Comparison of ENCODE assay signal across 8 cellular contexts in the genomic region with DNA sequence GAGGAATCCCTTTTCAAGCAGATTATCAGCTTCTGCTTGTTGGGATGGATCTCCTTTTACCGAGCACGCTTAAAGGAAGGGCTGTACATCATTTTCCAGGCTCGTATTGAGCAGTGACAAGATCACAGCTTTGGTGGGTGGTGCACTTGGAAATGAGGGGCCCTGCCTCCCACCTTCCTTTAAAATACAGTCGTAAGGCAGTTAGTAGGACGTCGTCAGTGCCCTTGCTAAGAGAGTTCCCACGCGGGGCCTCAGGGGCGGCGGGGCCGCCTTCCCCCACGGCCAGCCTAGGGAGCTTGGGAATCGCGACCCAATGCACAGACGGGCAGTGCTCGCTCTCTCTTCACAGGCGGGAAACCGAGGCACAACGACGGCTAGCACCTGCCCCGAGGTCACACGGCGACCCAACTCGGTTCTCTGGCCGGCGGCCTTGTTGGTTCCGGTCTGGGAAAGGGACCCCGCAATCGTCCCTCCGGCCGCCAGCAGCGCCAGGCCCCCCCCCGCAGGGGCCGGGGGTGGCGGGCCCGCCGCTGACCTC. TPM values are rescaled to one million over a fixed set of nuclear protein-coding genes. Genes with fewer than 3 reads are reported as not detected.
A peak's percentile ranks its signal among the peaks of the same experiment; 100 is the strongest.
DNase-seq lines count a peak whose midpoint lies in the region; ATAC-seq and TF ChIP-seq lines count a peak whose summit lies in the region.

No MANE protein-coding gene starts in this region.

- H3K4me1 Mint-ChIP-seq in activated CD4-positive, alpha-beta T cell treated with anti-CD3 and anti-CD28 coated beads, Interleukin-2, amount 10 ng/mL, durations not matched to agents 7 days and 5 days: peaks cover 49% of the 10 kb centered on the region
- H3K4me1 Mint-ChIP-seq in activated naive CD4-positive, alpha-beta T cell treated with anti-CD3 and anti-CD28 coated beads, Interleukin-2, amount 50 U/mL, for 24 hours: peaks cover 33% of the 10 kb centered on the region

- H3K27me3 Mint-ChIP-seq in activated CD4-positive, alpha-beta T cell treated with anti-CD3 and anti-CD28 coated beads, Interleukin-2, amount 10 ng/mL, durations not matched to agents 7 days and 5 days: peaks cover 5% of the 10 kb centered on the region
- no peaks in the 10 kb centered on the region for H3K27me3 Mint-ChIP-seq in activated naive CD4-positive, alpha-beta T cell treated with anti-CD3 and anti-CD28 coated beads, Interleukin-2, amount 50 U/mL, for 24 hours

- H3K9me3 ChIP-seq in left lung (no peaks in the 10 kb centered on the region), thymus (ENCODE audit: control insufficient read depth) (no peaks in the 10 kb centered on the region)

- no peaks in the 10 kb centered on the region for H3K36me3 Mint-ChIP-seq in activated CD4-positive, alpha-beta T cell treated with anti-CD3 and anti-CD28 coated beads, Interleukin-2, amount 10 ng/mL, durations not matched to agents 7 days and 5 days (ENCODE audit: low read depth)
- H3K36me3 Mint-ChIP-seq in activated naive CD4-positive, alpha-beta T cell treated with anti-CD3 and anti-CD28 coated beads, Interleukin-2, amount 50 U/mL, for 24 hours: no peaks in the 10 kb centered on the region

- intact Hi-C loops in left lung (cut with DNase I): loop anchor here in 1 of 2 donors (10.0 kb wide), 1 partner anchor 214 kb away; no protein-coding TSS in a partner anchor

- peak overlapping the region; percentile 93 for H3K27ac Mint-ChIP-seq in activated CD4-positive, alpha-beta T cell treated with anti-CD3 and anti-CD28 coated beads, Interleukin-2, amount 10 ng/mL, durations not matched to agents 7 days and 5 days
- H3K27ac Mint-ChIP-seq in activated naive CD4-positive, alpha-beta T cell treated with anti-CD3 and anti-CD28 coated beads, Interleukin-2, amount 50 U/mL, for 24 hours: peak overlapping the region; percentile 84

- POLR2A ChIA-PET in activated CD4-positive, alpha-beta T cell treated with anti-CD3 and anti-CD28 coated beads, Interleukin-2, amount 10 ng/mL, durations not matched to agents 7 days and 5 days (lab: Charles Lee): interaction anchor here (0.7 kb wide), 1 partner anchor 158 kb away, joined by 3 read pairs; no protein-coding TSS in a partner anchor

- peak overlapping the region in 1 of 2 donors; percentile 81 for H3K27ac ChIP-seq in left lung
- H3K27ac ChIP-seq in thymus (ENCODE audit: low read depth): no peak overlapping the region

- H3K4me1 ChIP-seq in left lung: peaks cover 3 to 29% of the 10 kb centered on the region in 2 donors
- H3K4me1 ChIP-seq in thymus (ENCODE audit: control insufficient read depth, insufficient read depth, low read length): peaks cover 13% of the 10 kb centered on the region

- CTCF ChIA-PET in activated CD4-positive, alpha-beta T cell treated with anti-CD3 and anti-CD28 coated beads, Interleukin-2, amount 10 ng/mL, durations not matched to agents 7 days and 5 days (lab: Charles Lee): interaction anchor here (0.8 to 1.9 kb wide), 9 partner anchors 10 to 54 kb away, joined by 3 to 10 read pairs (median 3); no protein-coding TSS in a partner anchor

- ATAC-seq in left lung: no peak

- H3K27me3 ChIP-seq in left lung (peaks cover 0 to 16% of the 10 kb centered on the region in 2 donors), thymus (ENCODE audit: control insufficient read depth, insufficient read depth) (no peaks in the 10 kb centered on the region)

- TF ChIP-seq CTCF in left lung (IDR thresholded peaks at IDR 0.05): no peak

- H3K9me3 Mint-ChIP-seq in activated CD4-positive, alpha-beta T cell treated with anti-CD3 and anti-CD28 coated beads, Interleukin-2, amount 10 ng/mL, durations not matched to agents 7 days and 5 days: no peaks in the 10 kb centered on the region
- H3K9me3 Mint-ChIP-seq in activated naive CD4-positive, alpha-beta T cell treated with anti-CD3 and anti-CD28 coated beads, Interleukin-2, amount 50 U/mL, for 24 hours: no peaks in the 10 kb centered on the region

- H3K36me3 ChIP-seq in left lung (no peaks in the 10 kb centered on the region), thymus (ENCODE audit: control insufficient read depth, insufficient read depth) (no peaks in the 10 kb centered on the region)

- H3K4me3 Mint-ChIP-seq in activated CD4-positive, alpha-beta T cell treated with anti-CD3 and anti-CD28 coated beads, Interleukin-2, amount 10 ng/mL, durations not matched to agents 7 days and 5 days: peak overlapping the region; percentile 75
- peak overlapping the region; percentile 84 for H3K4me3 Mint-ChIP-seq in activated naive CD4-positive, alpha-beta T cell treated with anti-CD3 and anti-CD28 coated beads, Interleukin-2, amount 50 U/mL, for 24 hours

- WGBS in thymus: 13% methylated on average over 37 of the region's 37 CpGs

- peak overlapping the region; percentile 62 to 65 for H3K4me3 ChIP-seq in left lung
- H3K4me3 ChIP-seq in thymus (ENCODE audit: low read length): peak overlapping the region; percentile 62

- no peak for DNase-seq in activated CD4-positive, alpha-beta T cell treated with anti-CD3 and anti-CD28 coated beads, Interleukin-2, amount 10 ng/mL, durations not matched to agents 7 days and 5 days
- no peak for DNase-seq in activated CD4-positive, alpha-beta T cell treated with anti-CD3 and anti-CD28 coated beads for 1 hour
- DNase-seq in left lung (no peak), NCI-H82 (lab: John Stamatoyannopoulos, UW) (no peak), DMS53 treated with DMSO at 0.1 percent for 48 hours (lab: John Stamatoyannopoulos, UW; ENCODE audit: unreplicated experiment) (no peak)
- no peak for DNase-seq in stimulated activated CD4-positive, alpha-beta T cell treated with anti-CD3 and anti-CD28 coated beads, Interleukin-4, amount 100 ng/mL, for 4 hours

RNA-seq across cellular contexts. Expression of a gene that starts 58.6 kb away (rescaled TPM):
- 100 to 1,000 TPM; 651 to 657 TPM for total RNA-seq in activated CD4-positive, alpha-beta T cell treated with anti-CD3 and anti-CD28 coated beads, Interleukin-2, amount 10 ng/mL, durations not matched to agents 7 days and 5 days
- total RNA-seq in left lung: 100 to 1,000 TPM; 444 to 608 TPM
- polyA plus RNA-seq in thymus: 1,694 TPM
